In the genomic region with DNA sequence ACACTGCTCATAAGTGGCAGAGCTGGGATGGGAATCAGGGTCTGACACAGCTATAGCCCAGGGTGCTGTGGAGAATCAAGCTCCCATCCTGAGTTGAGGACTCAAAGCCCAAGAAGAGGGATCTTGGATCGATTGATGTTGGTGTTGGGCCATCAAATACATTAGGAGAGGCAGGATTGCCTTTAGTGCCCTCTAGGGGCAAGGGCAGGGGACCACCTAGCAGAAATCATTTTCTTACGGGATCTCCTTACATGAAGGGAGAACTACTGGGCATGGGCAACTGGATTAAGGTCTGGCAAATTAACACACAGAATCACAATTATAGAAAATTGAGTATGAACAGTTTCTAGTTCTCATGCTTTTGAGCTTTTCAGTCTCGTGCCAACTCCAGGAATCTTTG, we compare ENCODE assay signal across 8 cellular contexts. TPM values are rescaled to one million over a fixed set of nuclear protein-coding genes. Genes with fewer than 3 reads are reported as not detected.
DNase-seq lines count a peak whose midpoint lies in the region; ATAC-seq and TF ChIP-seq lines count a peak whose summit lies in the region.

No MANE protein-coding gene starts in this region.

- no peak for TF ChIP-seq POLR2A in erythroblast (IDR thresholded peaks at IDR 0.05; ENCODE audit: low read length)

- no peak for ATAC-seq in GM19035 (IDR thresholded peaks at IDR 0.05; ENCODE audit: unreplicated experiment)

- no peaks in the 10 kb centered on the region for H3K9me3 ChIP-seq in NT2/D1 (ENCODE audit: insufficient read depth, low read length)

- peak; percentile 29 for DNase-seq in 8988T
- DNase-seq in ELR (ENCODE audit: low read depth) = peak; percentile 19
- DNase-seq in NT2/D1 (ENCODE audit: low read depth, low spot score) = peak; percentile 8
- DNase-seq in erythroblast (lab: John Stamatoyannopoulos, UW) = peak; percentile 24 to 48
- no peak for DNase-seq in NCI-H526 treated with DMSO at 0.1 percent for 48 hours (lab: John Stamatoyannopoulos, UW)
- DNase-seq in cerebellum (ENCODE audit: low spot score) = no peak
- no peak for DNase-seq in epidermal melanocyte (ENCODE audit: insufficient read length, low spot score)

- H3K36me3 ChIP-seq in NT2/D1 (ENCODE audit: insufficient read depth, insufficient read length, low read length) = no peaks in the 10 kb centered on the region

- H3K4me3 ChIP-seq in NT2/D1 (ENCODE audit: insufficient read length, low read depth) = no peak overlapping the region

- no peaks in the 10 kb centered on the region for H3K4me1 ChIP-seq in NT2/D1 (ENCODE audit: insufficient read depth, insufficient read length)

- H3K9ac ChIP-seq in NT2/D1 (ENCODE audit: insufficient read length, low read depth) = no peak overlapping the region

- H3K27me3 ChIP-seq in NT2/D1 (ENCODE audit: insufficient read depth, insufficient read length) = no peaks in the 10 kb centered on the region

RNA-seq across cellular contexts. Expression of gene EMSY, which starts 24.9 kb away (rescaled TPM):
- total RNA-seq in cerebellum = 57.3 TPM

RNA-seq across cellular contexts. Expression of gene GVQW3, which starts 38.8 kb away (rescaled TPM):
- total RNA-seq in cerebellum = 25.5 TPM

RNA-seq across cellular contexts. Expression of gene THAP12, which starts 39.0 kb away (rescaled TPM):
- total RNA-seq in cerebellum = 60.6 TPM

Comparison
In these comparisons a context has a peak if more than half of its experiments do, and no peak if none do; other contexts are left out.
1. DNase-seq: peak in 8988T (single experiment), ELR (single experiment), NT2/D1 (single experiment) and erythroblast (2 of 2); none in NCI-H526 treated with DMSO at 0.1 percent for 48 hours (single experiment), cerebellum (single experiment) and epidermal melanocyte (single experiment).